27 cellular contexts compared by ENCODE assay signal in the genomic region with DNA sequence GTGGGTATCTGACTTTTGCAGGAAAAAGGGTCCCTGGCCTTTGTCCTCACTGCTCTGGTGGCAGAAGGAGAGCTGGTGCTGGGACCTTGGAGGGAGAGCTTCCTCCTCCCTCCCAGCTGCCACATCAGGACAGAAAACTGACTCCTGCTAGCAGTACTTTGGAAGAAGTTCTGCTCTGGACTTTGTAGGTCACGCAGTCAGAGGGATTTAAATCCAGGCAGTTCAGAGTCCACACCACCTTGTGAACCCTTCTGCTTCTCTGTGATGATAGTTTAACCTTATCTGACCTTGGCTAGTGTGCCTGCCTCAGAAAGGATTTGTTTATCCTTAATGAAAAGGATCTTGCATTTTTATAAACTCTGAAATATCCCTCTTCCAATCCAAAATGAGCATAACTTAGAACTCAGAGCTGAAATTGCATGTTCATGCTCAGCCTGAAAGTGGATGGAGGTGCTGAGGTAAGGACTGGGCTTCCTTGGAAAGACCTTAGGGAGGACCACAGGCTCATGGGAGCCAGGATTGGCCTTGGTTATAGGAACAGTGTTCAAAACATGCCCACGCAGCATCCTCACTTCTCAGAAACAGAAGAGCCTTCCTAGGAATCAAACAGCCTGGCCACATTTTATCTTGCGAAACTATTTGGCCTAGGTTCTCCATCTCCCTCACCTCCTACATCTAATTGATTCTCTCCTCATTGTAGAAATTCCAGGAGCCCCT.
A peak's percentile ranks its signal among the peaks of the same experiment; 100 is the strongest.
DNase-seq lines count a peak whose midpoint lies in the region; ATAC-seq and TF ChIP-seq lines count a peak whose summit lies in the region.
"Had no signal": no experiment of that assay in that cellular context is flagged by ENCODE, and none has a peak within 500 bp of the region (broad histone marks: within the 10 kb centered on the region; RNA-seq: fewer than 3 reads in every experiment).

No MANE protein-coding gene starts in this region.

- intact Hi-C loops in right lobe of liver (cut with DNase I) = no loop called here
- intact Hi-C loops in aorta (cut with DNase I) = no loop called here
- intact Hi-C loops in posterior cingulate gyrus (cut with DNase I) = no loop called here

- peak overlapping the region in 2 of 4 donors; percentile 4 to 9 for H3K27ac ChIP-seq in gastroesophageal sphincter
- H3K27ac ChIP-seq in right lobe of liver = no peak overlapping the region
- H3K27ac ChIP-seq in aorta (ENCODE audit: low read depth in 1 of 2, low read length in 2 of 2) = no peak overlapping the region
- H3K27ac ChIP-seq: body of pancreas, colonic mucosa, HL-60, left lung, psoas muscle, transverse colon had no signal

- DNase-seq in NCI-H82 (lab: John Stamatoyannopoulos, UW) (peak; percentile 14), NCI-H82 treated with DMSO at 0.1 percent for 48 hours (lab: John Stamatoyannopoulos, UW; ENCODE audit: unreplicated experiment) (no peak), right lobe of liver (peak in 1 of 3 donors; percentile 49), aorta (no peak), cortex of kidney (lab: John Stamatoyannopoulos, UW) (no peak), posterior cingulate gyrus (no peak)
- DNase-seq: activated CD4-positive, alpha-beta T cell treated with anti-CD3 and anti-CD28 coated beads, Interleukin-2, amount 50 U/mL, for 4 hours; activated CD8-positive, alpha-beta memory T cell treated with anti-CD3 and anti-CD28 coated beads, Interleukin-2, amount 50 U/mL, for 48 hours; activated naive CD8-positive, alpha-beta T cell treated with anti-CD3 and anti-CD28 coated beads, Interleukin-2, amount 10 ng/mL, durations not matched to agents 7 days and 5 days; Calu3; colonic mucosa; H9; left lung; mucosa of descending colon; NCI-H1417 treated with DMSO at 0.1 percent for 48 hours; nephron progenitor cell; stimulated activated CD4-positive, alpha-beta T cell treated with anti-CD3 and anti-CD28 coated beads, Interleukin-4, amount 100 ng/mL, for 1 hour; stimulated activated naive CD4-positive, alpha-beta T cell treated with Interleukin-2 at 50 U/mL for 16 hours; T-helper 9 cell; transverse colon had no signal

- H3K4me3 ChIP-seq in gastroesophageal sphincter (no peak overlapping the region), right lobe of liver (no peak overlapping the region), aorta (ENCODE audit: low read length in 2 of 2) (no peak overlapping the region)
- H3K4me3 ChIP-seq: body of pancreas, colonic mucosa, left lung, mucosa of descending colon, psoas muscle, smooth muscle cell, transverse colon had no signal

- TF ChIP-seq EP300 in gastroesophageal sphincter (IDR thresholded peaks at IDR 0.05) = no peak

- peaks cover 3 to 18% (median 5%) of the 10 kb centered on the region in 3 donors for H3K4me1 ChIP-seq in gastroesophageal sphincter
- peaks cover 0 to 13% (median 0%) of the 10 kb centered on the region in 4 donors for H3K4me1 ChIP-seq in right lobe of liver
- H3K4me1 ChIP-seq in aorta (ENCODE audit: control insufficient read depth in 1 of 2, insufficient read depth in 2 of 2, low read length in 2 of 2) = peaks cover 0 to 3% of the 10 kb centered on the region in 2 donors
- H3K4me1 ChIP-seq: body of pancreas, colonic mucosa, left lung, psoas muscle had no signal

- WGBS in gastroesophageal sphincter (ENCODE audit: low coverage in 1 of 2), 2 donors = 55 to 66% methylated on average over 2 to 3 of the region's 3 CpGs
- 26% methylated on average over 3 of the region's 3 CpGs for WGBS in right lobe of liver (ENCODE audit: insufficient coverage, low coverage, low lambda C conversion rate, missing lambda C conversion rate)
- WGBS in aorta, 2 donors = 49 to 64% methylated on average over 3 of the region's 3 CpGs

- no peaks in the 10 kb centered on the region for H3K36me3 ChIP-seq in gastroesophageal sphincter
- H3K36me3 ChIP-seq in right lobe of liver = no peaks in the 10 kb centered on the region
- no peaks in the 10 kb centered on the region for H3K36me3 ChIP-seq in aorta (ENCODE audit: control insufficient read depth in 1 of 2, insufficient read depth in 2 of 2, low read length in 1 of 2)
- H3K36me3 ChIP-seq: colonic mucosa, left lung, transverse colon had no signal

- TF ChIP-seq POLR2A in gastroesophageal sphincter (IDR thresholded peaks at IDR 0.05) = no peak
- TF ChIP-seq POLR2A in right lobe of liver (IDR thresholded peaks at IDR 0.05) = no peak

- TF ChIP-seq CTCF in gastroesophageal sphincter (IDR thresholded peaks at IDR 0.05) = no peak
- TF ChIP-seq CTCF in right lobe of liver (IDR thresholded peaks at IDR 0.05) = no peak

- no peaks in the 10 kb centered on the region for H3K27me3 ChIP-seq in gastroesophageal sphincter
- H3K27me3 ChIP-seq in right lobe of liver = no peaks in the 10 kb centered on the region
- H3K27me3 ChIP-seq in aorta (ENCODE audit: control insufficient read depth in 1 of 2, insufficient read depth in 2 of 2, low read length in 1 of 2) = no peaks in the 10 kb centered on the region
- H3K27me3 ChIP-seq: body of pancreas, colonic mucosa, left lung, transverse colon had no signal

- H3K9me3 ChIP-seq in gastroesophageal sphincter = no peaks in the 10 kb centered on the region
- no peaks in the 10 kb centered on the region for H3K9me3 ChIP-seq in right lobe of liver
- no peaks in the 10 kb centered on the region for H3K9me3 ChIP-seq in aorta (ENCODE audit: control insufficient read depth, low read length)
- H3K9me3 ChIP-seq: body of pancreas, colonic mucosa, left lung, mucosa of descending colon, psoas muscle, transverse colon had no signal

- ATAC-seq in gastroesophageal sphincter = peak; percentile 74
- peak; percentile 53 to 98 (median 67) for ATAC-seq in right lobe of liver
- ATAC-seq in aorta (ENCODE audit: low FRiP score) = peak; percentile 66
- ATAC-seq in GM18873 (IDR thresholded peaks at IDR 0.05; ENCODE audit: low FRiP score, unreplicated experiment) = no peak
- ATAC-seq: body of pancreas, mucosa of descending colon, WTC11 had no signal
